In genomic region chr4:185128272-185129119, GRCh38 we compare ENCODE assay signal across 8 cellular contexts. TPM values are rescaled to one million over a fixed set of nuclear protein-coding genes. Genes with fewer than 3 reads are reported as not detected.
DNase-seq lines count a peak whose midpoint lies in the region; ATAC-seq and TF ChIP-seq lines count a peak whose summit lies in the region.

No MANE protein-coding gene starts in this region.

- H3K4me1 ChIP-seq in gastroesophageal sphincter (peaks cover 0 to 27% (median 6%) of the 10 kb centered on the region in 3 donors), ovary (ENCODE audit: insufficient read depth) (no peaks in the 10 kb centered on the region)

- WGBS in gastroesophageal sphincter (ENCODE audit: low coverage in 1 of 2), 2 donors = 5% methylated on average over 17 of the region's 74 CpGs; no CpG with 5 or more reads in 1 of the 2 donors
- WGBS in ovary, 3 donors = 1 to 2% (median 2%) methylated on average over 53 to 74 of the region's 74 CpGs

- peak overlapping the region; percentile 44 to 69 for H3K4me3 ChIP-seq in gastroesophageal sphincter
- peak overlapping the region; percentile 76 for H3K4me3 ChIP-seq in ovary

- H3K27ac ChIP-seq in gastroesophageal sphincter (peak overlapping the region; percentile 12 to 94 (median 88)), ovary (peak overlapping the region; percentile 69 to 90)

- H3K27me3 ChIP-seq in gastroesophageal sphincter (no peaks in the 10 kb centered on the region), ovary (no peaks in the 10 kb centered on the region)

- DNase-seq in NCI-H510A treated with DMSO at 0.1 percent for 48 hours (lab: John Stamatoyannopoulos, UW) (peak; percentile 26), NCI-H510A (lab: John Stamatoyannopoulos, UW) (no peak), ovary (peak; percentile 59 to 71 (median 64)), NCI-H1436 (lab: John Stamatoyannopoulos, UW) (no peak), GOT3 (lab: John Stamatoyannopoulos, UW) (no peak)
- peak; percentile 70 for DNase-seq in activated effector memory CD4-positive, alpha-beta T cell treated with anti-CD3 and anti-CD28 coated beads, Interleukin-2, amount 50 U/mL, for 16 hours

- TF ChIP-seq EP300 in gastroesophageal sphincter (IDR thresholded peaks at IDR 0.05) = no peak
- no peak for TF ChIP-seq EP300 in ovary (IDR thresholded peaks at IDR 0.05)

- intact Hi-C loops in ovary (cut with DNase I) = no loop called here

- H3K9me3 ChIP-seq in gastroesophageal sphincter (no peaks in the 10 kb centered on the region), ovary (no peaks in the 10 kb centered on the region)

- TF ChIP-seq POLR2A in gastroesophageal sphincter (IDR thresholded peaks at IDR 0.05) (no peak), ovary (IDR thresholded peaks at IDR 0.05) (peak; percentile 7)

- peak in 3 of 4 experiments; percentile 29 to 40 (median 36) for TF ChIP-seq CTCF in gastroesophageal sphincter (IDR thresholded peaks at IDR 0.05)
- TF ChIP-seq CTCF in ovary (IDR thresholded peaks at IDR 0.05) = peak in 1 of 3 donors; percentile 43

- H3K36me3 ChIP-seq in gastroesophageal sphincter = no peaks in the 10 kb centered on the region
- H3K36me3 ChIP-seq in ovary = no peaks in the 10 kb centered on the region

- ATAC-seq in HG03442 (IDR thresholded peaks at IDR 0.05; ENCODE audit: unreplicated experiment) (peak; percentile 41), gastroesophageal sphincter (peak; percentile 69)

RNA-seq across cellular contexts. Expression of gene SLC25A4, which starts 14.6 kb away (rescaled TPM):
- total RNA-seq in gastroesophageal sphincter (100 to 1,000 TPM; 122 to 180 (median 157) TPM), ovary (10 to 100 TPM; 19.6 to 35.6 (median 26.6) TPM)
- 10 to 100 TPM; 18.8 to 23.2 TPM for polyA plus RNA-seq in ovary

Comparison
In these comparisons a context has a peak if more than half of its experiments do, and no peak if none do; other contexts are left out.
1. DNase-seq: peak in NCI-H510A treated with DMSO at 0.1 percent for 48 hours (single experiment), activated effector memory CD4-positive, alpha-beta T cell treated with anti-CD3 and anti-CD28 coated beads, Interleukin-2, amount 50 U/mL, for 16 hours (single experiment) and ovary (5 of 5); none in NCI-H510A (single experiment), NCI-H1436 (single experiment) and GOT3 (single experiment).